In genomic region chr2:16952805-16953204, GRCh38 we compare ENCODE assay signal across 7 cellular contexts.
"Had no signal": no experiment of that assay in that cellular context is flagged by ENCODE, and none has a peak within 500 bp of the region (broad histone marks: within the 10 kb centered on the region; RNA-seq: fewer than 3 reads in every experiment).

No MANE protein-coding gene starts in this region.

- H3K4me3 Mint-ChIP-seq: GM23338, H9 had no signal

- H3K4me3 ChIP-seq: GM23338 had no signal

- FAIRE-seq: H1, H54 had no signal

- H3K27ac Mint-ChIP-seq: GM23338 had no signal

- DNase-seq: H9, HCEC 1CT, IMR-90 had no signal

- H2AFZ ChIP-seq: GM23338 had no signal

- H3K27ac ChIP-seq: HL-60 had no signal

- H3K9me3 Mint-ChIP-seq: GM23338, H9 had no signal

- H3K4me2 ChIP-seq: GM23338 had no signal
